12 cellular contexts compared by ENCODE assay signal in the genomic region with DNA sequence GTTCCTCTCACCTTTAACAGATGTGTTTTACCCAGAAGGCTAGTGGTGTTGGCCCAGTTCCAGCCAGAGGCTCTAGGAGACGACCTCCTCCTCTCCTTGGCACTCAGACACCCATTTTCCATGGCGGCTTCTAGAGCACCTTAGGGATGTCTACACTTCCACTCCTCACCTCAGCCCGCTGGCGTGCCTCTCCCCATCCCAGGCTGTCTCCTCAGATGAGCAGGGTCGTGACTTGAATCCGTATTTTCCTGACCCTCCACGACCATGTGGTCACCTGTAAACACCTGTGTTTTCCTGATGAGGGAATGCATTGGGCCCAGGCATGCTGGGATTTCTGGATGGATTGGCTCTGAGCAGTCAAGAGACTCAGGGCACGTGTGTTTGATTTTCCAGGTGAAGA.
"Had no signal": no experiment of that assay in that cellular context is flagged by ENCODE, and none has a peak within 500 bp of the region (broad histone marks: within the 10 kb centered on the region; RNA-seq: fewer than 3 reads in every experiment).

No MANE protein-coding gene starts in this region.

- H3K79me2 ChIP-seq: parathyroid adenoma had no signal

- DNase-seq: activated CD4-positive, alpha-beta T cell treated with anti-CD3 and anti-CD28 coated beads, Interleukin-2, amount 50 U/mL, for 4 hours; activated T-cell treated with anti-CD3 and anti-CD28 coated beads for 4 hours; effector CD4-positive, alpha-beta T cell; natural killer cell; sigmoid colon; stimulated activated naive CD4-positive, alpha-beta T cell had no signal

- H3K9ac ChIP-seq: parathyroid adenoma had no signal

- H3K36me3 Mint-ChIP-seq: activated naive CD8-positive, alpha-beta T cell; natural killer cell had no signal

- H3K4me3 ChIP-seq: cardiac muscle cell, sigmoid colon had no signal

- FAIRE-seq: frontal cortex, TTC549 had no signal

- H3K27me3 Mint-ChIP-seq: activated naive CD8-positive, alpha-beta T cell had no signal

- H3K27ac ChIP-seq: cardiac muscle cell, parathyroid adenoma had no signal

- H3K27me3 ChIP-seq: cardiac muscle cell, sigmoid colon had no signal

- H2AFZ ChIP-seq: parathyroid adenoma had no signal

- H3K9me3 ChIP-seq: sigmoid colon had no signal

- H3K4me1 ChIP-seq: parathyroid adenoma had no signal

- H3K36me3 ChIP-seq: cardiac muscle cell, sigmoid colon had no signal

- H3K27ac Mint-ChIP-seq: activated naive CD8-positive, alpha-beta T cell; natural killer cell; T-helper 2 cell treated with Interferon-gamma antibody and Interleukin-4, amounts not matched to agents 5 μg/mL and 100 μg/mL, for 36 hours had no signal

- H3K9me3 Mint-ChIP-seq: natural killer cell; T-helper 2 cell treated with Interferon-gamma antibody and Interleukin-4, amounts not matched to agents 5 μg/mL and 100 μg/mL, for 36 hours had no signal

- H3K4me3 Mint-ChIP-seq: activated naive CD8-positive, alpha-beta T cell; natural killer cell; T-helper 2 cell treated with Interferon-gamma antibody and Interleukin-4, amounts not matched to agents 5 μg/mL and 100 μg/mL, for 36 hours had no signal
